Comparison of ENCODE assay signal across 9 cellular contexts in the genomic region with DNA sequence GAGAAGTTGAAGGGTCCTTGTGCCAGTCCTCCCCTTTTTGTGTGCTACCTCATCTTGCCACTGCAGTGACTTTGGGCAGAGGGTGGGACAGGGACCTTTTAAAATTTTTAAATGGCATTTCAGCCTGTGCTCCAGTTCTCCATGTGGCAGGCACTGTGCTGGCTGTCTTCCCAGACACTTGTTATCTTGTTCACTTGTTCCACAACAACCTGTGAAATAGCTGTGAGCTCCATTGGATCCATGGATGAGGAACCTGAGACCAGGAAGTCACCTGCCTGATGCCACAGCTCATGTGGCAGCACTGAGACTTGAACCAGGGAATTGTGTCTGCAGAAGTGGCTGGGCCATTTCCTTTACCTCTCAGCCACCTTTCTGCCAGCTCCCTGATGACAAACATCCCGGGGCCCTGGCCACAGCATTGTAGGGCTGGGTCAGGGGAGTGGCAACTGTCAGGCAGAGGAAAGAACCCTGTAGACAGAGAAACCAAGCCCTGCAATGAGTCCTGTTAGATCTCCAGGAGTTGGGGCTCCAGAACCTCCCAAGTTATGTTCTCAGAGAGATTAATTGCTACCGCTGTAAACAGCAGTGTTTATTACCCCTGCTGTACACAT. TPM values are rescaled to one million over a fixed set of nuclear protein-coding genes. Genes with fewer than 3 reads are reported as not detected.
A peak's percentile ranks its signal among the peaks of the same experiment; 100 is the strongest.
DNase-seq lines count a peak whose midpoint lies in the region; ATAC-seq and TF ChIP-seq lines count a peak whose summit lies in the region.
"Had no signal": no experiment of that assay in that cellular context is flagged by ENCODE, and none has a peak within 500 bp of the region (broad histone marks: within the 10 kb centered on the region; RNA-seq: fewer than 3 reads in every experiment).

No MANE protein-coding gene starts in this region.

- H3K27me3 ChIP-seq in heart left ventricle (no peaks in the 10 kb centered on the region), gastrocnemius medialis (no peaks in the 10 kb centered on the region)

- H3K9me3 ChIP-seq in HEK293 (ENCODE audit: control insufficient read depth, insufficient read depth, low read depth, low read length) (no peaks in the 10 kb centered on the region), heart left ventricle (no peaks in the 10 kb centered on the region), gastrocnemius medialis (no peaks in the 10 kb centered on the region)

- H3K36me3 ChIP-seq in HEK293 (ENCODE audit: control insufficient read depth in 2 of 2, insufficient read depth in 1 of 2, low read length in 2 of 2) (peaks cover 48 to 81% of the 10 kb centered on the region in 2 experiments), heart left ventricle (peaks cover 0 to 69% (median 44%) of the 10 kb centered on the region in 9 donors), gastrocnemius medialis (peaks cover 0 to 30% of the 10 kb centered on the region in 2 donors)

- CTCF ChIA-PET in HEK293 (lab: Yijun Ruan, JAX) = interaction anchor here (0.5 to 5.6 kb wide), 21 partner anchors 9 to 670 kb away, joined by 3 to 77 read pairs (median 4); a partner anchor contains a TSS

- intact Hi-C loops in heart left ventricle (cut with DNase I) (loop anchor here in 6 of 10 donors (5.0 to 10.0 kb wide), 5 partner anchors 88 to 383 kb away; a partner anchor contains a TSS), gastrocnemius medialis (cut with DNase I; ENCODE audit: low total_unique reads) (no loop called here)

- H3K4me1 ChIP-seq in HEK293 (ENCODE audit: control insufficient read depth, insufficient read depth, low read length) (peaks cover 73% of the 10 kb centered on the region), heart left ventricle (peaks cover 56 to 100% (median 90%) of the 10 kb centered on the region in 12 donors), gastrocnemius medialis (peaks cover 73 to 78% of the 10 kb centered on the region in 2 donors)

- ATAC-seq in heart left ventricle = peak in 2 of 4 donors; percentile 2
- peak in 1 of 2 donors; percentile 43 for ATAC-seq in gastrocnemius medialis
- ATAC-seq in HG03196 (IDR thresholded peaks at IDR 0.05; ENCODE audit: unreplicated experiment) = no peak
- ATAC-seq in HG02763 (IDR thresholded peaks at IDR 0.05; ENCODE audit: unreplicated experiment) = no peak

- in situ Hi-C loops in gastrocnemius medialis (cut with MboI; ENCODE audit: low sequenced_read_pairs in 4 of 4) = no loop called here

- H3K27ac ChIP-seq in HEK293 (ENCODE audit: extremely low read depth, low read depth, low read length) (peak overlapping the region; percentile 67), heart left ventricle (peak overlapping the region in 11 of 12 donors; percentile 95 to 99 (median 97)), gastrocnemius medialis (peak overlapping the region; percentile 94 to 96 (median 96))

- H3K4me3 ChIP-seq in HEK293 (ENCODE audit: low read depth, low read length) (no peak overlapping the region), heart left ventricle (no peak overlapping the region), gastrocnemius medialis (no peak overlapping the region)

- no peak for TF ChIP-seq POLR2A in heart left ventricle (IDR thresholded peaks at IDR 0.05)
- no peak for TF ChIP-seq POLR2A in gastrocnemius medialis (IDR thresholded peaks at IDR 0.05)

- POLR2A ChIA-PET in HEK293 (lab: Yijun Ruan, JAX) = interaction anchor here (0.5 to 8.6 kb wide), 9 partner anchors 17 to 459 kb away, joined by 3 to 86 read pairs (median 5); a partner anchor contains a TSS

- TF ChIP-seq CTCF in HEK293 (tag by site-specific recombination; IDR thresholded peaks at IDR 0.05) (no peak), heart left ventricle (IDR thresholded peaks at IDR 0.05) (no peak), gastrocnemius medialis (IDR thresholded peaks at IDR 0.05 in 4 of 5, conservative IDR thresholded peaks at IDR 0.05 in 1 of 5) (no peak)

- DNase-seq in activated T-helper 1 cell treated with Interleukin-2 at 50 U/mL for 16 hours (ENCODE audit: low read depth) (peak; percentile 40), heart left ventricle (peak in 1 of 5 donors; percentile 62), gastrocnemius medialis (peak in 1 of 2 donors; percentile 47), T1000 (lab: John Stamatoyannopoulos, UW) (no peak)
- no peak for DNase-seq in stimulated activated CD4-positive, alpha-beta T cell treated with anti-CD3 and anti-CD28 coated beads, Interleukin-2, amount 100 ng/mL, for 24 hours

- 35 to 67% (median 55%) methylated on average over 2 of the region's 2 CpGs for WGBS in heart left ventricle, 4 donors

TF ChIP-seq in HEK293, 187 proteins besides CTCF, POLR2A, EP300 and RAD21 (continues in another document):
- TF ChIP-seq SCRT1 (tag by site-specific recombination; IDR thresholded peaks at IDR 0.05; ENCODE audit: borderline replicate concordance) = peak; percentile 98
- TF ChIP-seq MYNN (tag by site-specific recombination; IDR thresholded peaks at IDR 0.05; ENCODE audit: borderline replicate concordance) = no peak
- peak; percentile 79; the same call in 1 of the 2 replicates for TF ChIP-seq HOXA7 (CRISPR knock-in tag; IDR thresholded peaks at IDR 0.05; ENCODE audit: borderline replicate concordance)
- no peak for TF ChIP-seq TCF7L2 (IDR thresholded peaks at IDR 0.05; ENCODE audit: borderline replicate concordance, low read depth, low read length)
- no peak for TF ChIP-seq ZNF214 (tag by site-specific recombination; IDR thresholded peaks at IDR 0.05; ENCODE audit: borderline replicate concordance)
- TF ChIP-seq KLF10 (tag by site-specific recombination; IDR thresholded peaks at IDR 0.05) = no peak
- TF ChIP-seq, protein P1, sequence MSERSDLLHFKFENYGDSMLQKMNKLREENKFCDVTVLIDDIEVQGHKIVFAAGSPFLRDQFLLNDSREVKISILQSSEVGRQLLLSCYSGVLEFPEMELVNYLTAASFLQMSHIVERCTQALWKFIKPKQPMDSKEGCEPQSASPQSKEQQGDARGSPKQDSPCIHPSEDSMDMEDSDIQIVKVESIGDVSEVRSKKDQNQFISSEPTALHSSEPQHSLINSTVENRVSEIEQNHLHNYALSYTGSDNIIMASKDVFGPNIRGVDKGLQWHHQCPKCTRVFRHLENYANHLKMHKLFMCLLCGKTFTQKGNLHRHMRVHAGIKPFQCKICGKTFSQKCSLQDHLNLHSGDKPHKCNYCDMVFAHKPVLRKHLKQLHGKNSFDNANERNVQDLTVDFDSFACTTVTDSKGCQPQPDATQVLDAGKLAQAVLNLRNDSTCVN (tag by site-specific recombination; optimal IDR thresholded peaks at IDR 0.05) = no peak
- TF ChIP-seq, protein P2, sequence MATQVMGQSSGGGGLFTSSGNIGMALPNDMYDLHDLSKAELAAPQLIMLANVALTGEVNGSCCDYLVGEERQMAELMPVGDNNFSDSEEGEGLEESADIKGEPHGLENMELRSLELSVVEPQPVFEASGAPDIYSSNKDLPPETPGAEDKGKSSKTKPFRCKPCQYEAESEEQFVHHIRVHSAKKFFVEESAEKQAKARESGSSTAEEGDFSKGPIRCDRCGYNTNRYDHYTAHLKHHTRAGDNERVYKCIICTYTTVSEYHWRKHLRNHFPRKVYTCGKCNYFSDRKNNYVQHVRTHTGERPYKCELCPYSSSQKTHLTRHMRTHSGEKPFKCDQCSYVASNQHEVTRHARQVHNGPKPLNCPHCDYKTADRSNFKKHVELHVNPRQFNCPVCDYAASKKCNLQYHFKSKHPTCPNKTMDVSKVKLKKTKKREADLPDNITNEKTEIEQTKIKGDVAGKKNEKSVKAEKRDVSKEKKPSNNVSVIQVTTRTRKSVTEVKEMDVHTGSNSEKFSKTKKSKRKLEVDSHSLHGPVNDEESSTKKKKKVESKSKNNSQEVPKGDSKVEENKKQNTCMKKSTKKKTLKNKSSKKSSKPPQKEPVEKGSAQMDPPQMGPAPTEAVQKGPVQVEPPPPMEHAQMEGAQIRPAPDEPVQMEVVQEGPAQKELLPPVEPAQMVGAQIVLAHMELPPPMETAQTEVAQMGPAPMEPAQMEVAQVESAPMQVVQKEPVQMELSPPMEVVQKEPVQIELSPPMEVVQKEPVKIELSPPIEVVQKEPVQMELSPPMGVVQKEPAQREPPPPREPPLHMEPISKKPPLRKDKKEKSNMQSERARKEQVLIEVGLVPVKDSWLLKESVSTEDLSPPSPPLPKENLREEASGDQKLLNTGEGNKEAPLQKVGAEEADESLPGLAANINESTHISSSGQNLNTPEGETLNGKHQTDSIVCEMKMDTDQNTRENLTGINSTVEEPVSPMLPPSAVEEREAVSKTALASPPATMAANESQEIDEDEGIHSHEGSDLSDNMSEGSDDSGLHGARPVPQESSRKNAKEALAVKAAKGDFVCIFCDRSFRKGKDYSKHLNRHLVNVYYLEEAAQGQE (tag by site-specific recombination; IDR thresholded peaks at IDR 0.05) = no peak
- TF ChIP-seq, protein P3, sequence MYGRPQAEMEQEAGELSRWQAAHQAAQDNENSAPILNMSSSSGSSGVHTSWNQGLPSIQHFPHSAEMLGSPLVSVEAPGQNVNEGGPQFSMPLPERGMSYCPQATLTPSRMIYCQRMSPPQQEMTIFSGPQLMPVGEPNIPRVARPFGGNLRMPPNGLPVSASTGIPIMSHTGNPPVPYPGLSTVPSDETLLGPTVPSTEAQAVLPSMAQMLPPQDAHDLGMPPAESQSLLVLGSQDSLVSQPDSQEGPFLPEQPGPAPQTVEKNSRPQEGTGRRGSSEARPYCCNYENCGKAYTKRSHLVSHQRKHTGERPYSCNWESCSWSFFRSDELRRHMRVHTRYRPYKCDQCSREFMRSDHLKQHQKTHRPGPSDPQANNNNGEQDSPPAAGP (tag by site-specific recombination; IDR thresholded peaks at IDR 0.05) = no peak
- no peak for TF ChIP-seq ZNF76 (tag by site-specific recombination; IDR thresholded peaks at IDR 0.05; ENCODE audit: borderline replicate concordance, low read depth)

RNA-seq across cellular contexts. Expression of a gene that starts 6.4 kb away (rescaled TPM):
- total RNA-seq in heart left ventricle (10 to 100 TPM; 38.1 to 85.1 (median 49.2) TPM), gastrocnemius medialis (10 to 100 TPM; 42.7 to 56.6 (median 47.9) TPM)
- 10 to 100 TPM; 53.5 to 91.8 TPM for polyA plus RNA-seq in heart left ventricle

RNA-seq across cellular contexts. Expression of a gene that starts 27.3 kb away (rescaled TPM):
- total RNA-seq in heart left ventricle (10 to 100 TPM; 12.3 to 31.3 (median 15.0) TPM), gastrocnemius medialis (10 to 100 TPM; 14.9 to 27.2 (median 19.7) TPM)
- polyA plus RNA-seq in heart left ventricle = 10 to 100 TPM; 23.7 to 50.1 TPM

RNA-seq across cellular contexts. Expression of a gene that starts 30.0 kb away (rescaled TPM):
- total RNA-seq in heart left ventricle = 1 to 10 TPM in 2 of 9 donors, under 1 TPM in 2, not detected in 5; 0.72 to 3.0 (median 0.99) TPM
- 1 to 10 TPM in 1 of 2 donors, under 1 TPM in 1; 0.99 to 1.0 TPM for polyA plus RNA-seq in heart left ventricle
- not detected for total RNA-seq in gastrocnemius medialis

RNA-seq across cellular contexts. Expression of a gene that starts 44.9 kb away (rescaled TPM):
- total RNA-seq in heart left ventricle (under 1 TPM in 1 of 9 donors, not detected in 8; 0.16 TPM), gastrocnemius medialis (under 1 TPM in 2 of 4 donors, not detected in 2; 0.16 to 0.20 TPM)
- polyA plus RNA-seq in heart left ventricle = not detected
- total RNA-seq: RPMI7951 had no signal

RNA-seq across cellular contexts. Expression of a gene that starts 54.4 kb away (rescaled TPM):
- total RNA-seq in heart left ventricle (10 to 100 TPM; 22.5 to 50.2 (median 31.6) TPM), gastrocnemius medialis (10 to 100 TPM; 24.3 to 35.2 (median 27.3) TPM)
- 10 to 100 TPM; 23.5 to 32.3 TPM for polyA plus RNA-seq in heart left ventricle
